Comparison of ENCODE assay signal across 1 cellular context in the genomic region with DNA sequence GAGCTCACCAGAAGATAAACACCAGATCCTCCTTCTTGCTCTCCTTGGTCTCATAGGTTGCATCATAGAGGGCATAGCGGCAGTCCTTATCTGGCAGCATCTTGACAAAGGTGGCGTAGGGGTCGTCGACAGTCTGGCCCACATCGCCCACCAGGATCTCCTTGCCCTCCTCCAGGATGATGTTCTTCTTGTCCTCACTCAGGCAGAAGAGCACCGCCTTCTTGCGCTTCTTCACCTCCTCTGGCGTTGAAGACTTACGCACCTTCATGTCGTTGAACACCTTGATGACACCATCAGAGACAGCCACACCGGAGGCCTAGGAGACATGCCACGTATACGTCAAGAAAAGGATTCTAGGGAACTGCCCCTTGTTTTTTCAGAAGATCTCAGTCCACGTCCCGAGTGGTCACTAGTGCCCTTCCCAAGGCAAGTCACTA.
TF ChIP-seq lines count a peak whose summit lies in the region.

No MANE protein-coding gene starts in this region.

TF ChIP-seq in WTC11, 78 proteins besides CTCF, POLR2A, EP300 and RAD21 (continued from another document):
- no peak for TF ChIP-seq NR3C1 (CRISPR knock-in tag; conservative IDR thresholded peaks at IDR 0.05; ENCODE audit: low read depth)
- no peak for TF ChIP-seq NR1H2 (CRISPR knock-in tag; IDR thresholded peaks at IDR 0.05)
- TF ChIP-seq ELF4 (CRISPR knock-in tag; IDR thresholded peaks at IDR 0.05; ENCODE audit: low read depth), result no peak
- no peak for TF ChIP-seq ESRRA (CRISPR knock-in tag; IDR thresholded peaks at IDR 0.05; ENCODE audit: borderline replicate concordance)
- TF ChIP-seq, protein P1, sequence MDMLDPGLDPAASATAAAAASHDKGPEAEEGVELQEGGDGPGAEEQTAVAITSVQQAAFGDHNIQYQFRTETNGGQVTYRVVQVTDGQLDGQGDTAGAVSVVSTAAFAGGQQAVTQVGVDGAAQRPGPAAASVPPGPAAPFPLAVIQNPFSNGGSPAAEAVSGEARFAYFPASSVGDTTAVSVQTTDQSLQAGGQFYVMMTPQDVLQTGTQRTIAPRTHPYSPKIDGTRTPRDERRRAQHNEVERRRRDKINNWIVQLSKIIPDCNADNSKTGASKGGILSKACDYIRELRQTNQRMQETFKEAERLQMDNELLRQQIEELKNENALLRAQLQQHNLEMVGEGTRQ (CRISPR knock-in tag; IDR thresholded peaks at IDR 0.05), result no peak
- TF ChIP-seq, protein P2, sequence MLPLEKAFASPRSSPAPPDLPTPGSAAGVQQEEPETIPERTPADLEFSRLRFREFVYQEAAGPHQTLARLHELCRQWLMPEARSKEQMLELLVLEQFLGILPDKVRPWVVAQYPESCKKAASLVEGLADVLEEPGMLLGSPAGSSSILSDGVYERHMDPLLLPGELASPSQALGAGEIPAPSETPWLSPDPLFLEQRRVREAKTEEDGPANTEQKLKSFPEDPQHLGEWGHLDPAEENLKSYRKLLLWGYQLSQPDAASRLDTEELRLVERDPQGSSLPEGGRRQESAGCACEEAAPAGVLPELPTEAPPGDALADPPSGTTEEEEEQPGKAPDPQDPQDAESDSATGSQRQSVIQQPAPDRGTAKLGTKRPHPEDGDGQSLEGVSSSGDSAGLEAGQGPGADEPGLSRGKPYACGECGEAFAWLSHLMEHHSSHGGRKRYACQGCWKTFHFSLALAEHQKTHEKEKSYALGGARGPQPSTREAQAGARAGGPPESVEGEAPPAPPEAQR (CRISPR knock-in tag; IDR thresholded peaks at IDR 0.05), result no peak
- TF ChIP-seq, protein P3, sequence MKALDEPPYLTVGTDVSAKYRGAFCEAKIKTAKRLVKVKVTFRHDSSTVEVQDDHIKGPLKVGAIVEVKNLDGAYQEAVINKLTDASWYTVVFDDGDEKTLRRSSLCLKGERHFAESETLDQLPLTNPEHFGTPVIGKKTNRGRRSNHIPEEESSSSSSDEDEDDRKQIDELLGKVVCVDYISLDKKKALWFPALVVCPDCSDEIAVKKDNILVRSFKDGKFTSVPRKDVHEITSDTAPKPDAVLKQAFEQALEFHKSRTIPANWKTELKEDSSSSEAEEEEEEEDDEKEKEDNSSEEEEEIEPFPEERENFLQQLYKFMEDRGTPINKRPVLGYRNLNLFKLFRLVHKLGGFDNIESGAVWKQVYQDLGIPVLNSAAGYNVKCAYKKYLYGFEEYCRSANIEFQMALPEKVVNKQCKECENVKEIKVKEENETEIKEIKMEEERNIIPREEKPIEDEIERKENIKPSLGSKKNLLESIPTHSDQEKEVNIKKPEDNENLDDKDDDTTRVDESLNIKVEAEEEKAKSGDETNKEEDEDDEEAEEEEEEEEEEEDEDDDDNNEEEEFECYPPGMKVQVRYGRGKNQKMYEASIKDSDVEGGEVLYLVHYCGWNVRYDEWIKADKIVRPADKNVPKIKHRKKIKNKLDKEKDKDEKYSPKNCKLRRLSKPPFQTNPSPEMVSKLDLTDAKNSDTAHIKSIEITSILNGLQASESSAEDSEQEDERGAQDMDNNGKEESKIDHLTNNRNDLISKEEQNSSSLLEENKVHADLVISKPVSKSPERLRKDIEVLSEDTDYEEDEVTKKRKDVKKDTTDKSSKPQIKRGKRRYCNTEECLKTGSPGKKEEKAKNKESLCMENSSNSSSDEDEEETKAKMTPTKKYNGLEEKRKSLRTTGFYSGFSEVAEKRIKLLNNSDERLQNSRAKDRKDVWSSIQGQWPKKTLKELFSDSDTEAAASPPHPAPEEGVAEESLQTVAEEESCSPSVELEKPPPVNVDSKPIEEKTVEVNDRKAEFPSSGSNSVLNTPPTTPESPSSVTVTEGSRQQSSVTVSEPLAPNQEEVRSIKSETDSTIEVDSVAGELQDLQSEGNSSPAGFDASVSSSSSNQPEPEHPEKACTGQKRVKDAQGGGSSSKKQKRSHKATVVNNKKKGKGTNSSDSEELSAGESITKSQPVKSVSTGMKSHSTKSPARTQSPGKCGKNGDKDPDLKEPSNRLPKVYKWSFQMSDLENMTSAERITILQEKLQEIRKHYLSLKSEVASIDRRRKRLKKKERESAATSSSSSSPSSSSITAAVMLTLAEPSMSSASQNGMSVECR (CRISPR knock-in tag; IDR thresholded peaks at IDR 0.05; ENCODE audit: borderline replicate concordance), result no peak
- TF ChIP-seq, protein P4, sequence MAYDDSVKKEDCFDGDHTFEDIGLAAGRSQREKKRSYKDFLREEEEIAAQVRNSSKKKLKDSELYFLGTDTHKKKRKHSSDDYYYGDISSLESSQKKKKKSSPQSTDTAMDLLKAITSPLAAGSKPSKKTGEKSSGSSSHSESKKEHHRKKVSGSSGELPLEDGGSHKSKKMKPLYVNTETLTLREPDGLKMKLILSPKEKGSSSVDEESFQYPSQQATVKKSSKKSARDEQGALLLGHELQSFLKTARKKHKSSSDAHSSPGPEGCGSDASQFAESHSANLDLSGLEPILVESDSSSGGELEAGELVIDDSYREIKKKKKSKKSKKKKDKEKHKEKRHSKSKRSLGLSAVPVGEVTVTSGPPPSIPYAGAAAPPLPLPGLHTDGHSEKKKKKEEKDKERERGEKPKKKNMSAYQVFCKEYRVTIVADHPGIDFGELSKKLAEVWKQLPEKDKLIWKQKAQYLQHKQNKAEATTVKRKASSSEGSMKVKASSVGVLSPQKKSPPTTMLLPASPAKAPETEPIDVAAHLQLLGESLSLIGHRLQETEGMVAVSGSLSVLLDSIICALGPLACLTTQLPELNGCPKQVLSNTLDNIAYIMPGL (CRISPR knock-in tag; IDR thresholded peaks at IDR 0.05), result no peak
